In genomic region chr6:64602993-64603392, GRCh38 we compare ENCODE assay signal across 22 cellular contexts.
DNase-seq lines count a peak whose midpoint lies in the region; ATAC-seq, FAIRE-seq and TF ChIP-seq lines count a peak whose summit lies in the region.
"Had no signal": no experiment of that assay in that cellular context is flagged by ENCODE, and none has a peak within 500 bp of the region (broad histone marks: within the 10 kb centered on the region; RNA-seq: fewer than 3 reads in every experiment).

No MANE protein-coding gene starts in this region.

- H2AFZ ChIP-seq in HepG2 (ENCODE audit: low read length) (no peak overlapping the region), IMR-90 (replicated peaks; ENCODE audit: low read length, poor library complexity) (no peak overlapping the region), H1 (ENCODE audit: low read length) (0 out of 2 replicates have a peak overlapping the region, but pooled peaks have one; percentile 3)

- FAIRE-seq in HepG2 (lab: Jason Lieb, UNC) (no peak), H1 (lab: Jason Lieb, UNC) (no peak)
- FAIRE-seq: A204.1, G401.6, GM12891, GM19239 had no signal

- no peak overlapping the region for H2BK5ac ChIP-seq in IMR-90 (ENCODE audit: low read depth, low read length, poor library complexity, severe bottlenecking)
- no peak overlapping the region for H2BK5ac ChIP-seq in H1 (ENCODE audit: low read depth, low read length)

- H3K4me2 ChIP-seq in HepG2 (ENCODE audit: low read depth, low read length): no peak overlapping the region
- no peak overlapping the region for H3K4me2 ChIP-seq in IMR-90 (ENCODE audit: low read depth, low read length)
- H3K4me2 ChIP-seq in H1 (ENCODE audit: insufficient read depth in 1 of 2, low read depth in 2 of 2, low read length in 2 of 2): no peak overlapping the region
- H3K4me2 ChIP-seq: BLaER1 had no signal

- H3K4me3 ChIP-seq in HepG2 (replicated peaks in 1 of 3; ENCODE audit: insufficient read depth in 1 of 3, low read depth in 2 of 3, low read length in 3 of 3) (no peak overlapping the region), right lobe of liver (no peak overlapping the region), IMR-90 (ENCODE audit: insufficient read depth, low read depth, low read length) (no peak overlapping the region), H1 (ENCODE audit: extremely low read depth in 1 of 4, insufficient read depth in 2 of 4, low read depth in 3 of 4, low read length in 4 of 4) (no peak overlapping the region)
- H3K4me3 ChIP-seq: BLaER1 had no signal

- no peak for TF ChIP-seq POLR2A in HepG2 (IDR thresholded peaks at IDR 0.05; ENCODE audit: insufficient read depth in 1 of 2, low read depth in 2 of 2, low read length in 2 of 2)
- TF ChIP-seq POLR2A in right lobe of liver (IDR thresholded peaks at IDR 0.05): no peak
- TF ChIP-seq POLR2A in IMR-90 (IDR thresholded peaks at IDR 0.05; ENCODE audit: low read depth, low read length): no peak
- no peak for TF ChIP-seq POLR2A in H1 (IDR thresholded peaks at IDR 0.05; ENCODE audit: control extremely low read depth in 1 of 2, low read depth in 2 of 2, low read length in 2 of 2)

- no TSS peak for BruUV-seq in HepG2 (replicated peaks; lab: Mats Ljungman, UMichigan)
- no TSS peak for BruUV-seq in IMR-90 (replicated peaks; lab: Mats Ljungman, UMichigan)

- H4K8ac ChIP-seq in IMR-90 (ENCODE audit: low read depth in 2 of 2, low read length in 2 of 2): no peak overlapping the region
- H4K8ac ChIP-seq in H1 (ENCODE audit: extremely low read depth, insufficient read depth, low read length): no peak overlapping the region

- TF ChIP-seq RAD21 in HepG2 (CRISPR knock-in tag; IDR thresholded peaks at IDR 0.05) (no peak), IMR-90 (IDR thresholded peaks at IDR 0.05; ENCODE audit: low read length) (no peak), H1 (IDR thresholded peaks at IDR 0.05 in 1 of 2, conservative IDR thresholded peaks at IDR 0.05 in 1 of 2; ENCODE audit: low read depth in 2 of 2, low read length in 2 of 2) (no peak)

- no peak overlapping the region for H2BK15ac ChIP-seq in IMR-90 (ENCODE audit: low read depth, low read length)
- H2BK15ac ChIP-seq in H1 (ENCODE audit: low read length): no peak overlapping the region

- H3K4me3 Mint-ChIP-seq in activated CD4-positive, alpha-beta T cell treated with anti-CD3 and anti-CD28 coated beads for 36 hours: no peak overlapping the region
- H3K4me3 Mint-ChIP-seq: CD14-positive monocyte; CD4-positive, alpha-beta memory T cell; CD4-positive, CD25-positive, alpha-beta regulatory T cell had no signal

- TF ChIP-seq EP300 in HepG2 (IDR thresholded peaks at IDR 0.05; ENCODE audit: low read depth in 2 of 2, low read length in 2 of 2) (no peak), HepG2 (CRISPR knock-in tag; IDR thresholded peaks at IDR 0.05; ENCODE audit: borderline replicate concordance) (no peak), H1 (IDR thresholded peaks at IDR 0.05; ENCODE audit: borderline replicate concordance in 1 of 2, low read depth in 2 of 2, low read length in 2 of 2) (no peak)

- TF ChIP-seq CTCF in HepG2 (CRISPR knock-in tag; IDR thresholded peaks at IDR 0.05) (no peak), right lobe of liver (IDR thresholded peaks at IDR 0.05) (no peak), IMR-90 (conservative IDR thresholded peaks at IDR 0.05; ENCODE audit: low read depth, low read length) (no peak), H1 (IDR thresholded peaks at IDR 0.05; ENCODE audit: control extremely low read depth in 1 of 3, insufficient read depth in 1 of 3, low read depth in 1 of 3, low read length in 3 of 3) (no peak)

- dilution Hi-C loops in IMR-90 (cut with HindIII; ENCODE audit: low sequenced_read_pairs, unreplicated experiment): no loop called here

- H3K27ac Mint-ChIP-seq in activated CD4-positive, alpha-beta T cell treated with anti-CD3 and anti-CD28 coated beads for 36 hours: no peak overlapping the region
- H3K27ac Mint-ChIP-seq: CD14-positive monocyte; CD4-positive, alpha-beta memory T cell; CD4-positive, CD25-positive, alpha-beta regulatory T cell had no signal

- no peak overlapping the region for H2AK9ac ChIP-seq in IMR-90 (replicated peaks; ENCODE audit: low read depth, low read length, poor library complexity)

- POLR2A ChIA-PET in HepG2 (lab: Yijun Ruan, JAX): no interaction called here
- POLR2A ChIA-PET in IMR-90 (lab: Charles Lee; ENCODE audit: unreplicated experiment): no interaction called here
- POLR2A ChIA-PET in H1 (lab: Charles Lee; ENCODE audit: partially characterized antibody): interaction anchor here (1.2 kb wide), 1 partner anchor 12 kb away, joined by 3 read pairs; no protein-coding TSS in a partner anchor
- POLR2A ChIA-PET in activated CD4-positive, alpha-beta T cell treated with anti-CD3 and anti-CD28 coated beads for 36 hours (lab: Charles Lee): interaction anchor here (0.6 kb wide), 1 partner anchor 369 kb away, joined by 5 read pairs; no protein-coding TSS in a partner anchor

- H4K5ac ChIP-seq in IMR-90 (ENCODE audit: low read depth, low read length) (no peak overlapping the region), H1 (ENCODE audit: insufficient read length, low read depth, low read length) (no peak overlapping the region)

- 2% methylated on average over 1 of the region's 1 CpG for WGBS in HepG2 (ENCODE audit: low lambda C conversion rate)
- WGBS in right lobe of liver (ENCODE audit: insufficient coverage, low coverage, low lambda C conversion rate, missing lambda C conversion rate): 45% methylated on average over 1 of the region's 1 CpG
- WGBS in IMR-90 (ENCODE audit: extremely low coverage in 2 of 2, insufficient read length in 1 of 2), 2 experiments: no CpG with 5 or more reads among the region's 1 CpG
- 100% methylated on average over 1 of the region's 1 CpG; no CpG with 5 or more reads in 1 of the 2 experiments for WGBS in H1 (ENCODE audit: extremely low coverage in 1 of 2, insufficient coverage in 1 of 2, insufficient read length in 1 of 2, insufficient replicate concordance in 2 of 2, low coverage in 1 of 2, low lambda C conversion rate in 2 of 2, missing lambda C conversion rate in 1 of 2), 2 experiments

- in situ Hi-C loops in HepG2 (cut with HindIII; ENCODE audit: extremely low pct_ligation_motif_present, low pct_unique_long_range_greater_than_20kb): no loop called here
- in situ Hi-C loops in IMR-90 (cut with MboI; ENCODE audit: low sequenced_read_pairs): no loop called here

- H3K4ac ChIP-seq in IMR-90 (ENCODE audit: low read depth, low read length) (no peak overlapping the region), H1 (replicated peaks; ENCODE audit: insufficient read length, low read depth, low read length) (no peak overlapping the region)

- H3K4me1 Mint-ChIP-seq in activated CD4-positive, alpha-beta T cell treated with anti-CD3 and anti-CD28 coated beads for 36 hours: no peaks in the 10 kb centered on the region
- H3K4me1 Mint-ChIP-seq: CD14-positive monocyte; CD4-positive, alpha-beta memory T cell; CD4-positive, CD25-positive, alpha-beta regulatory T cell had no signal

- no peak overlapping the region for H3K14ac ChIP-seq in IMR-90 (replicated peaks; ENCODE audit: low read depth, low read length)
- no peak overlapping the region for H3K14ac ChIP-seq in H1 (ENCODE audit: insufficient read length)

- no peaks in the 10 kb centered on the region for H3K27me3 ChIP-seq in HepG2 (ENCODE audit: control insufficient read depth in 1 of 2, insufficient read depth in 2 of 2, low read length in 2 of 2)
- no peaks in the 10 kb centered on the region for H3K27me3 ChIP-seq in right lobe of liver
- no peaks in the 10 kb centered on the region for H3K27me3 ChIP-seq in IMR-90 (ENCODE audit: control insufficient read depth, insufficient read depth, low read length)
- H3K27me3 ChIP-seq in H1 (replicated peaks in 1 of 4; ENCODE audit: control insufficient read depth in 3 of 4, extremely low read depth in 1 of 4, insufficient read depth in 3 of 4, low read length in 3 of 4): no peaks in the 10 kb centered on the region
- H3K27me3 ChIP-seq: BE2C, BLaER1 had no signal

- H3K79me2 ChIP-seq in HepG2 (ENCODE audit: insufficient read depth, low read length): no peaks in the 10 kb centered on the region
- no peaks in the 10 kb centered on the region for H3K79me2 ChIP-seq in H1 (ENCODE audit: control insufficient read depth in 1 of 2, insufficient read depth in 2 of 2, low read length in 2 of 2)

- H3K9me3 ChIP-seq in HepG2 (ENCODE audit: low read length) (no peaks in the 10 kb centered on the region), right lobe of liver (no peaks in the 10 kb centered on the region), IMR-90 (ENCODE audit: control insufficient read depth, insufficient read depth, low read length) (no peaks in the 10 kb centered on the region), H1 (ENCODE audit: insufficient read depth in 2 of 2, low read depth in 1 of 2, low read length in 1 of 2) (no peaks in the 10 kb centered on the region)
- H3K9me3 ChIP-seq: BE2C, BLaER1, Caco-2 had no signal

- no peaks in the 10 kb centered on the region for H3K36me3 ChIP-seq in HepG2 (replicated peaks in 1 of 2; ENCODE audit: control insufficient read depth in 1 of 2, insufficient read depth in 2 of 2, low read length in 2 of 2)
- no peaks in the 10 kb centered on the region for H3K36me3 ChIP-seq in right lobe of liver
- no peaks in the 10 kb centered on the region for H3K36me3 ChIP-seq in IMR-90 (ENCODE audit: control insufficient read depth, insufficient read depth, low read length)
- no peaks in the 10 kb centered on the region for H3K36me3 ChIP-seq in H1 (ENCODE audit: control insufficient read depth in 2 of 4, insufficient read depth in 4 of 4, low read length in 3 of 4)
- H3K36me3 ChIP-seq: BE2C, BLaER1 had no signal

- no peaks in the 10 kb centered on the region for H3K4me1 ChIP-seq in HepG2 (ENCODE audit: insufficient read depth, low read length)
- no peaks in the 10 kb centered on the region for H3K4me1 ChIP-seq in right lobe of liver
- H3K4me1 ChIP-seq in IMR-90 (ENCODE audit: control insufficient read depth, insufficient read depth, low read length): no peaks in the 10 kb centered on the region
- H3K4me1 ChIP-seq in H1 (replicated peaks in 1 of 4; ENCODE audit: control insufficient read depth in 3 of 4, insufficient read depth in 4 of 4, low read length in 3 of 4): no peaks in the 10 kb centered on the region
- H3K4me1 ChIP-seq: BE2C, BLaER1, Caco-2 had no signal

- H3K23ac ChIP-seq in IMR-90 (ENCODE audit: low read depth, low read length) (no peak overlapping the region), H1 (ENCODE audit: insufficient read length) (no peak overlapping the region)

- no peak overlapping the region for H2BK12ac ChIP-seq in H1 (ENCODE audit: low read depth, low read length)

- intact Hi-C loops in HepG2 (cut with micrococcal nuclease; ENCODE audit: unreplicated experiment): no loop called here
- intact Hi-C loops in right lobe of liver (cut with DNase I): no loop called here
- intact Hi-C loops in IMR-90 (cut with micrococcal nuclease): no loop called here
- intact Hi-C loops in activated CD4-positive, alpha-beta T cell treated with anti-CD3 and anti-CD28 coated beads for 36 hours (cut with DNase I, micrococcal nuclease): no loop called here

- CTCF ChIA-PET in HepG2 (lab: Yijun Ruan, JAX; ENCODE audit: low intra/inter-chr PET ratio, low total read pairs) (no interaction called here), IMR-90 (lab: Yijun Ruan, JAX) (no interaction called here), H1 (lab: Charles Lee; ENCODE audit: partially characterized antibody) (no interaction called here)
- CTCF ChIA-PET in activated CD4-positive, alpha-beta T cell treated with anti-CD3 and anti-CD28 coated beads for 36 hours (lab: Charles Lee): no interaction called here

- H3K79me1 ChIP-seq in IMR-90 (ENCODE audit: low read depth in 1 of 2, low read length in 2 of 2) (no peaks in the 10 kb centered on the region), H1 (ENCODE audit: low read depth, low read length) (no peaks in the 10 kb centered on the region)

- H2BK20ac ChIP-seq in IMR-90 (ENCODE audit: low read depth, low read length) (no peak overlapping the region), H1 (ENCODE audit: low read length) (no peak overlapping the region)

- peaks cover 3% of the 10 kb centered on the region for H3K9me3 Mint-ChIP-seq in activated CD4-positive, alpha-beta T cell treated with anti-CD3 and anti-CD28 coated beads for 36 hours (ENCODE audit: low read depth)

- H3K27ac ChIP-seq in HepG2 (ENCODE audit: extremely low read length, insufficient read depth, low read length): no peak overlapping the region
- H3K27ac ChIP-seq in right lobe of liver: no peak overlapping the region
- no peak overlapping the region for H3K27ac ChIP-seq in IMR-90 (ENCODE audit: insufficient read depth, low read length)
- no peak overlapping the region for H3K27ac ChIP-seq in H1 (ENCODE audit: low read depth, low read length)
- H3K27ac ChIP-seq: BLaER1 had no signal

- DNase-seq in HepG2 (ENCODE audit: low spot score): no peak
- DNase-seq in right lobe of liver: no peak
- no peak for DNase-seq in IMR-90
- no peak for DNase-seq in H1 (ENCODE audit: low read depth in 1 of 2, low spot score in 2 of 2)
- no peak for DNase-seq in activated CD4-positive, alpha-beta T cell treated with anti-CD3 and anti-CD28 coated beads for 36 hours
- DNase-seq: 8988T; ACHN; BE2C; C1 segment of cervical spinal cord; Caco-2; Calu3; CD4-positive, alpha-beta memory T cell; CD4-positive, CD25-positive, alpha-beta regulatory T cell; DMS79 treated with DMSO at 0.1 percent for 48 hours; GF-D8 had no signal

- H3K56ac ChIP-seq in IMR-90 (ENCODE audit: extremely low read depth, insufficient read depth, low read length): no peak overlapping the region
- H3K56ac ChIP-seq in H1 (replicated peaks; ENCODE audit: insufficient read length, low read depth, low read length): no peak overlapping the region

- H3K9ac ChIP-seq in HepG2 (ENCODE audit: insufficient read depth, low read depth, low read length): no peak overlapping the region
- H3K9ac ChIP-seq in IMR-90 (ENCODE audit: low read depth, low read length): no peak overlapping the region
- no peak overlapping the region for H3K9ac ChIP-seq in H1 (replicated peaks in 1 of 4; ENCODE audit: extremely low read depth in 1 of 4, low read depth in 3 of 4, low read length in 3 of 4)
- H3K9ac ChIP-seq: BLaER1 had no signal

- H3K36me3 Mint-ChIP-seq in activated CD4-positive, alpha-beta T cell treated with anti-CD3 and anti-CD28 coated beads for 36 hours (ENCODE audit: low read depth): no peaks in the 10 kb centered on the region
- H3K36me3 Mint-ChIP-seq: CD14-positive monocyte; CD4-positive, alpha-beta memory T cell; CD4-positive, CD25-positive, alpha-beta regulatory T cell had no signal

- H2BK120ac ChIP-seq in IMR-90 (ENCODE audit: low read depth, low read length): no peak overlapping the region
- no peak overlapping the region for H2BK120ac ChIP-seq in H1 (replicated peaks; ENCODE audit: low read depth, low read length)

- H3K27me3 Mint-ChIP-seq in activated CD4-positive, alpha-beta T cell treated with anti-CD3 and anti-CD28 coated beads for 36 hours: no peaks in the 10 kb centered on the region
- H3K27me3 Mint-ChIP-seq: CD4-positive, alpha-beta memory T cell; CD4-positive, CD25-positive, alpha-beta regulatory T cell had no signal

- no peaks in the 10 kb centered on the region for H3K9me1 ChIP-seq in IMR-90 (ENCODE audit: insufficient read depth, low read length)

- H3K23me2 ChIP-seq in H1 (ENCODE audit: low read depth, low read length): no peaks in the 10 kb centered on the region

- ATAC-seq in HepG2 (no peak), right lobe of liver (no peak), IMR-90 (ENCODE audit: low read depth) (no peak), HG02642 (IDR thresholded peaks at IDR 0.05; ENCODE audit: poor library complexity, unreplicated experiment) (no peak)
- ATAC-seq in activated CD4-positive, alpha-beta T cell treated with anti-CD3 and anti-CD28 coated beads for 36 hours: no peak

- H4K20me1 ChIP-seq in HepG2 (ENCODE audit: insufficient read depth, low read length) (no peaks in the 10 kb centered on the region), IMR-90 (ENCODE audit: insufficient read depth, low read length) (no peaks in the 10 kb centered on the region), H1 (replicated peaks in 1 of 2; ENCODE audit: control insufficient read depth in 1 of 2, insufficient read depth in 2 of 2, low read length in 2 of 2) (no peaks in the 10 kb centered on the region)
- H4K20me1 ChIP-seq: BLaER1 had no signal

- H4K91ac ChIP-seq in IMR-90 (ENCODE audit: insufficient read depth, low read depth, low read length) (no peak overlapping the region), H1 (replicated peaks; ENCODE audit: insufficient read length, low read length) (no peak overlapping the region)

- H2AK5ac ChIP-seq in IMR-90 (ENCODE audit: low read depth, low read length) (no peak overlapping the region), H1 (ENCODE audit: low read depth, low read length) (no peak overlapping the region)

- H3K18ac ChIP-seq in IMR-90 (ENCODE audit: low read depth, low read length) (no peak overlapping the region), H1 (ENCODE audit: extremely low read depth, low read length) (no peak overlapping the region)

Comparison
In these comparisons a context has a peak if more than half of its experiments do, and no peak if none do; other contexts are left out.
1. POLR2A ChIA-PET loops: an anchor here in H1 (1.2 kb wide) and activated CD4-positive, alpha-beta T cell treated with anti-CD3 and anti-CD28 coated beads for 36 hours (0.6 kb wide); none called in HepG2 and IMR-90.
2. Of the 41 proteins assayed by ChIP-seq in both HepG2 and H1: peak only in HepG2: MAFK; only in H1: none; in both: none; in neither: 40.